ENCODE assay signal across 17 cellular contexts in the genomic region with DNA sequence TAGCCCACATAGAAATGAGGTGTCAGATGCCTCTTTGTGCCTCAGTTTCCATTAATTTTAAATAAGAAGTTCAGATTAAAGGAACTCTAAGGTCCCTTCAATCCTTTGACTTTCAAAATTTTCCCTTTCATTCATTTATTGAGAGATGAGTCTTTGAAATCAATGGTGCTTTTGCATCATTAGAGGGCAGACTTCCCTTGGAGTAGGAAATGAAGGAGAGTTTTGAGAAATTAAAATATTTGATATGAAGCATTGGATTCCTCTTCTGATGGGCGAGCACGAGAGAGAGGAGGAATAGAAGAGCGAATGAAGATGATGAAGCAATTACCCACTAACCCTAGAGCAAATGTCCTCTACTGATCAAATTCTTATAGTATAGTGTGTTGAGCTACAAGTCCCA.
DNase-seq lines count a peak whose midpoint lies in the region; ATAC-seq and TF ChIP-seq lines count a peak whose summit lies in the region.
"Had no signal": no experiment of that assay in that cellular context is flagged by ENCODE, and none has a peak within 500 bp of the region (broad histone marks: within the 10 kb centered on the region; RNA-seq: fewer than 3 reads in every experiment).

No MANE protein-coding gene starts in this region.

- intact Hi-C loops in heart left ventricle (cut with DNase I) (loop anchor here in 5 of 10 donors (5.0 to 10.0 kb wide), 3 partner anchors 101 to 209 kb away; a partner anchor contains a TSS), cardiac septum (cut with DNase I) (no loop called here), upper lobe of right lung (cut with DNase I) (no loop called here)

- H3K4me1 Mint-ChIP-seq in progenitor cell of endocrine pancreas (ENCODE audit: low read depth), result peaks cover 22% of the 10 kb centered on the region

- peaks cover 4% of the 10 kb centered on the region for H3K27me3 Mint-ChIP-seq in progenitor cell of endocrine pancreas

- no peak for TF ChIP-seq POLR2A in heart left ventricle (IDR thresholded peaks at IDR 0.05)

- H3K36me3 Mint-ChIP-seq in progenitor cell of endocrine pancreas (ENCODE audit: insufficient read depth), result no peaks in the 10 kb centered on the region

- H3K27ac ChIP-seq in heart left ventricle (no peak overlapping the region), upper lobe of right lung (no peak overlapping the region)
- H3K27ac ChIP-seq: stomach had no signal

- no peak overlapping the region for H3K4me3 Mint-ChIP-seq in progenitor cell of endocrine pancreas (ENCODE audit: low read depth)

- no peak for DNase-seq in heart left ventricle
- no peak for DNase-seq in cardiac septum (ENCODE audit: low spot score)
- DNase-seq in adipocyte (ENCODE audit: low read depth), result peak; percentile 49
- peak; percentile 71 for DNase-seq in fibroblast of the aortic adventitia (ENCODE audit: low read depth)
- DNase-seq in upper lobe of right lung, result no peak
- DNase-seq in progenitor cell of endocrine pancreas (ENCODE audit: low spot score, unreplicated experiment), result no peak
- no peak for DNase-seq in cerebellum (ENCODE audit: low spot score)
- no peak for DNase-seq in hippocampal formation (lab: John Stamatoyannopoulos, UW)
- DNase-seq: activated effector memory CD4-positive, alpha-beta T cell treated with anti-CD3 and anti-CD28 coated beads, Interleukin-2, amount 50 U/mL, for 16 hours; COR-L47; effector memory CD4-positive, alpha-beta T cell; kidney; MG63; mucosa of descending colon; NCI-H2029; stimulated activated CD4-positive, alpha-beta T cell treated with anti-CD3 and anti-CD28 coated beads, Interleukin-12 subunit alpha, Interleukin-12 subunit beta, amount 100 ng/mL, for 4 hours; stomach had no signal

- H3K27ac Mint-ChIP-seq in progenitor cell of endocrine pancreas, result no peak overlapping the region

- H3K9me3 ChIP-seq in heart left ventricle, result peaks cover 0 to 7% (median 0%) of the 10 kb centered on the region in 12 donors
- H3K9me3 ChIP-seq in adipocyte (ENCODE audit: control insufficient read depth, low read length), result no peaks in the 10 kb centered on the region
- H3K9me3 ChIP-seq in upper lobe of right lung, result no peaks in the 10 kb centered on the region
- H3K9me3 ChIP-seq: MG63, mucosa of descending colon, stomach had no signal

- ATAC-seq in heart left ventricle (no peak), upper lobe of right lung (no peak)
- ATAC-seq: mucosa of descending colon had no signal

- TF ChIP-seq CTCF in heart left ventricle (IDR thresholded peaks at IDR 0.05), result peak in 7 of 12 donors; percentile 17 to 46 (median 28)
- TF ChIP-seq CTCF in fibroblast of the aortic adventitia (IDR thresholded peaks at IDR 0.05; ENCODE audit: insufficient read depth, low read length), result peak; percentile 62
- peak; percentile 21 for TF ChIP-seq CTCF in upper lobe of right lung (IDR thresholded peaks at IDR 0.05)
- no peak for TF ChIP-seq CTCF in progenitor cell of endocrine pancreas (IDR thresholded peaks at IDR 0.05; ENCODE audit: unreplicated experiment)

- H3K4me1 ChIP-seq in heart left ventricle (peaks cover 0 to 12% (median 1%) of the 10 kb centered on the region in 12 donors), adipocyte (ENCODE audit: control insufficient read depth, insufficient read depth, low read length) (peaks cover under 1% of the 10 kb centered on the region), upper lobe of right lung (no peaks in the 10 kb centered on the region)

- no peaks in the 10 kb centered on the region for H3K27me3 ChIP-seq in heart left ventricle
- H3K27me3 ChIP-seq in adipocyte (replicated peaks; ENCODE audit: control insufficient read depth, insufficient read depth, low read length), result no peaks in the 10 kb centered on the region
- H3K27me3 ChIP-seq in upper lobe of right lung, result no peaks in the 10 kb centered on the region
- H3K27me3 ChIP-seq: MG63, stomach had no signal

- H3K9me3 Mint-ChIP-seq in progenitor cell of endocrine pancreas (ENCODE audit: low read depth), result peaks cover 16% of the 10 kb centered on the region

- WGBS in heart left ventricle, 4 donors, result 83 to 93% (median 86%) methylated on average over 3 of the region's 3 CpGs

- H3K4me3 ChIP-seq in heart left ventricle (no peak overlapping the region), adipocyte (ENCODE audit: low read length) (no peak overlapping the region), fibroblast of the aortic adventitia (ENCODE audit: low read depth, low read length) (no peak overlapping the region), upper lobe of right lung (no peak overlapping the region)
- H3K4me3 ChIP-seq: MG63, mucosa of descending colon, stomach had no signal

- no peak overlapping the region for H3K9ac ChIP-seq in adipocyte (ENCODE audit: low read length)

- H3K36me3 ChIP-seq in heart left ventricle (no peaks in the 10 kb centered on the region), adipocyte (ENCODE audit: control insufficient read depth, insufficient read depth, low read length, severe bottlenecking) (no peaks in the 10 kb centered on the region), upper lobe of right lung (no peaks in the 10 kb centered on the region)
- H3K36me3 ChIP-seq: MG63, stomach had no signal

Comparison
In these comparisons a context has a peak if more than half of its experiments do, and no peak if none do; other contexts are left out.
1. DNase-seq: peak in adipocyte (single experiment) and fibroblast of the aortic adventitia (single experiment); none in heart left ventricle (0 of 5), cardiac septum (single experiment), upper lobe of right lung (single experiment), progenitor cell of endocrine pancreas (single experiment), cerebellum (single experiment) and hippocampal formation (0 of 2).